11 cellular contexts compared by ENCODE assay signal in genomic region chr16:50038756-50039529, GRCh38. TPM values are rescaled to one million over a fixed set of nuclear protein-coding genes. Genes with fewer than 3 reads are reported as not detected.
A peak's percentile ranks its signal among the peaks of the same experiment; 100 is the strongest.
DNase-seq lines count a peak whose midpoint lies in the region; ATAC-seq, FAIRE-seq and TF ChIP-seq lines count a peak whose summit lies in the region.
"Had no signal": no experiment of that assay in that cellular context is flagged by ENCODE, and none has a peak within 500 bp of the region (broad histone marks: within the 10 kb centered on the region; RNA-seq: fewer than 3 reads in every experiment).

No MANE protein-coding gene starts in this region.

- no peak; the same call in 1 of the 2 replicates for TF ChIP-seq EP300 in K562 (IDR thresholded peaks at IDR 0.05; ENCODE audit: low read length)

- H3K36me3 ChIP-seq in K562 (ENCODE audit: control insufficient read depth, insufficient read depth, low read length) (peaks cover 24% of the 10 kb centered on the region; the same call in 1 of the 3 replicates), lower lobe of right lung (peaks cover 36% of the 10 kb centered on the region), tibial artery (peaks cover 16 to 39% (median 17%) of the 10 kb centered on the region in 3 donors)

- POLR2A ChIA-PET in K562 (lab: Yijun Ruan, JAX): interaction anchor here (0.7 to 2.1 kb wide), 3 partner anchors 14 to 62 kb away, joined by 3 to 7 read pairs (median 4); partner anchors contain the start of genes CNEP1R1 and HEATR3

- H3K9ac ChIP-seq in K562 (ENCODE audit: insufficient read depth in 1 of 2, low read depth in 2 of 2, low read length in 2 of 2): no peak overlapping the region
- H3K9ac ChIP-seq: neural progenitor cell had no signal

- CTCF ChIA-PET in K562 (lab: Yijun Ruan, JAX; ENCODE audit: low intra/inter-chr PET ratio): no interaction called here

- peaks cover 7% of the 10 kb centered on the region for H3K4me1 Mint-ChIP-seq in activated CD4-positive, alpha-beta T cell treated with anti-CD3 and anti-CD28 coated beads, Interleukin-2, amount 10 ng/mL, durations not matched to agents 24 days and 14 days

- peaks cover 23% of the 10 kb centered on the region for H3K36me3 Mint-ChIP-seq in activated CD4-positive, alpha-beta T cell treated with anti-CD3 and anti-CD28 coated beads, Interleukin-2, amount 10 ng/mL, durations not matched to agents 24 days and 14 days (ENCODE audit: low read depth)

- DNase-seq in NB4 (ENCODE audit: low read depth) (peak; percentile 91), K562 (ENCODE audit: extremely low read depth in 1 of 4, low spot score in 3 of 4) (peak in 2 of 4 experiments; percentile 26 to 35), lower lobe of right lung (peak; percentile 64), tibial artery (peak; percentile 68 to 72)
- no peak for DNase-seq in stimulated activated naive CD4-positive, alpha-beta T cell treated with Interleukin-2 at 50 U/mL for 16 hours (lab: John Stamatoyannopoulos, UW)
- no peak for DNase-seq in activated CD4-positive, alpha-beta T cell treated with anti-CD3 and anti-CD28 coated beads, Interleukin-2, amount 10 ng/mL, durations not matched to agents 24 days and 14 days
- DNase-seq: brain microvascular endothelial cell, PC-3 had no signal

- in situ Hi-C loops in K562 (cut with MboI): no loop called here

- H3K27me3 Mint-ChIP-seq in activated CD4-positive, alpha-beta T cell treated with anti-CD3 and anti-CD28 coated beads, Interleukin-2, amount 10 ng/mL, durations not matched to agents 24 days and 14 days: peaks cover 10% of the 10 kb centered on the region

- no peak overlapping the region for H2AFZ ChIP-seq in K562 (ENCODE audit: low read depth, low read length)
- H2AFZ ChIP-seq: neural progenitor cell had no signal

- intact Hi-C loops in K562 (cut with micrococcal nuclease): no loop called here
- intact Hi-C loops in lower lobe of right lung (cut with DNase I): no loop called here
- intact Hi-C loops in tibial artery (cut with DNase I; ENCODE audit: low total_unique reads): no loop called here
- intact Hi-C loops in activated CD4-positive, alpha-beta T cell treated with anti-CD3 and anti-CD28 coated beads, Interleukin-2, amount 10 ng/mL, durations not matched to agents 24 days and 14 days (cut with micrococcal nuclease): no loop called here

- no peak overlapping the region for H3K4me3 ChIP-seq in NB4 (ENCODE audit: low read depth, low read length)
- no peak overlapping the region for H3K4me3 ChIP-seq in K562
- H3K4me3 ChIP-seq in lower lobe of right lung: no peak overlapping the region
- H3K4me3 ChIP-seq in tibial artery: no peak overlapping the region
- H3K4me3 ChIP-seq: neural progenitor cell had no signal

- H3K4me1 ChIP-seq in K562 (replicated peaks in 1 of 2; ENCODE audit: control insufficient read depth in 2 of 2, insufficient read depth in 2 of 2, low read length in 2 of 2) (peaks cover 0 to 4% of the 10 kb centered on the region in 2 experiments; a peak in 3 of 5 replicates), lower lobe of right lung (peaks cover 35% of the 10 kb centered on the region), tibial artery (no peaks in the 10 kb centered on the region)
- H3K4me1 ChIP-seq: neural progenitor cell had no signal

- FAIRE-seq in K562 (lab: Jason Lieb, UNC): peak; percentile 48

- H3K9me3 ChIP-seq in K562 (replicated peaks; ENCODE audit: control insufficient read depth, insufficient read depth, low read depth, low read length) (no peaks in the 10 kb centered on the region), lower lobe of right lung (no peaks in the 10 kb centered on the region), tibial artery (no peaks in the 10 kb centered on the region)

- TF ChIP-seq CTCF in NB4 (IDR thresholded peaks at IDR 0.05; ENCODE audit: low read depth, low read length): no peak
- TF ChIP-seq CTCF in K562 (IDR thresholded peaks at IDR 0.05 in 2 of 3, conservative IDR thresholded peaks at IDR 0.05 in 1 of 3; ENCODE audit: insufficient read depth in 2 of 3, low read depth in 1 of 3, low read length in 3 of 3): no peak
- TF ChIP-seq CTCF in lower lobe of right lung (IDR thresholded peaks at IDR 0.05): no peak
- no peak for TF ChIP-seq CTCF in tibial artery (IDR thresholded peaks at IDR 0.05)

- no peaks in the 10 kb centered on the region for H4K20me1 ChIP-seq in K562 (replicated peaks; ENCODE audit: control insufficient read depth, insufficient read depth, low read length)

- H3K9me3 Mint-ChIP-seq in activated CD4-positive, alpha-beta T cell treated with anti-CD3 and anti-CD28 coated beads, Interleukin-2, amount 10 ng/mL, durations not matched to agents 24 days and 14 days: no peaks in the 10 kb centered on the region
- H3K9me3 Mint-ChIP-seq: neural progenitor cell had no signal

- no peaks in the 10 kb centered on the region for H3K79me2 ChIP-seq in K562 (ENCODE audit: control insufficient read depth, insufficient read depth, low read length)

- H3K27ac ChIP-seq in K562 (ENCODE audit: extremely low read depth, low read depth, low read length): no peak overlapping the region
- peak overlapping the region; percentile 62 for H3K27ac ChIP-seq in lower lobe of right lung
- H3K27ac ChIP-seq in tibial artery: no peak overlapping the region
- H3K27ac ChIP-seq: brain microvascular endothelial cell had no signal

- BruUV-seq in K562 (replicated peaks; lab: Mats Ljungman, UMichigan): no TSS peak

- H3K9me1 ChIP-seq in K562 (ENCODE audit: control insufficient read depth, insufficient read depth, low read length): no peaks in the 10 kb centered on the region

- TF ChIP-seq POLR2A in NB4 (IDR thresholded peaks at IDR 0.05; ENCODE audit: extremely low read depth, insufficient read length): no peak
- no peak for TF ChIP-seq POLR2A in K562 (conservative IDR thresholded peaks at IDR 0.05)

- TF ChIP-seq RAD21 in K562 (CRISPR knock-in tag; conservative IDR thresholded peaks at IDR 0.05 in 1 of 2, IDR thresholded peaks at IDR 0.05 in 1 of 2): no peak

- 21% methylated on average over 5 of the region's 5 CpGs for WGBS in K562 (ENCODE audit: insufficient coverage, low coverage, missing lambda C conversion rate)

- H3K4me2 ChIP-seq in K562 (ENCODE audit: insufficient read depth, low read length): no peak overlapping the region; the same call in 1 of the 2 replicates
- H3K4me2 ChIP-seq: neural progenitor cell had no signal

- H3K27ac Mint-ChIP-seq in activated CD4-positive, alpha-beta T cell treated with anti-CD3 and anti-CD28 coated beads, Interleukin-2, amount 10 ng/mL, durations not matched to agents 24 days and 14 days: no peak overlapping the region
- H3K27ac Mint-ChIP-seq: neural progenitor cell had no signal

- H3K4me3 Mint-ChIP-seq in activated CD4-positive, alpha-beta T cell treated with anti-CD3 and anti-CD28 coated beads, Interleukin-2, amount 10 ng/mL, durations not matched to agents 24 days and 14 days: no peak overlapping the region
- H3K4me3 Mint-ChIP-seq: neural progenitor cell had no signal

- H3K27me3 ChIP-seq in K562 (ENCODE audit: control insufficient read depth in 2 of 2, insufficient read depth in 2 of 2, low read length in 2 of 2) (peaks cover under 1 to 2% of the 10 kb centered on the region in 2 experiments; a peak in 2 of 5 replicates), lower lobe of right lung (ENCODE audit: low read depth) (no peaks in the 10 kb centered on the region), tibial artery (no peaks in the 10 kb centered on the region)
- H3K27me3 ChIP-seq: brain microvascular endothelial cell, neural progenitor cell had no signal

- ATAC-seq in K562: peak; percentile 81
- peak; percentile 80 to 89 for ATAC-seq in lower lobe of right lung
- ATAC-seq in activated CD4-positive, CD25-positive, alpha-beta regulatory T cell treated with anti-CD3 and anti-CD28 coated beads, Interleukin-2, amount 50 U/mL, for 24 hours: no peak
- no peak for ATAC-seq in GM19324 (IDR thresholded peaks at IDR 0.05; ENCODE audit: low FRiP score, unreplicated experiment)
- ATAC-seq: PC-3 had no signal

RNA-seq across cellular contexts. Expression of gene CNEP1R1, which starts 13.9 kb away (rescaled TPM):
- total RNA-seq in K562 (2011; cell fraction: chromatin; rRNA removed; ENCODE audit: low replicate concordance): 30.9 and 56.1 TPM in 2 replicates
- 28.0 and 29.5 TPM in 2 replicates for total RNA-seq in K562 (2011; cell fraction: nucleolus; rRNA removed)
- total RNA-seq in K562 (2011; cell fraction: nucleoplasm; rRNA removed): 38.5 and 53.7 TPM in 2 replicates
- total RNA-seq in K562 (2014; rRNA removed): 7.6 and 11.8 TPM in 2 replicates
- 11.4 and 15.8 TPM in 2 replicates for total RNA-seq in K562 (2014; rRNA removed; fragmentation: Illumina TruSeq; extraction: Trizol)
- 11.7 and 13.8 TPM in 2 replicates for total RNA-seq in K562 (2015; rRNA removed; fragmentation: Illumina TruSeq; extraction: Trizol)
- 8.8 and 10.9 TPM in 2 replicates for total RNA-seq in K562 (2021)
- polyA plus RNA-seq in K562 (2011; rRNA removed): 19.4 and 20.1 TPM in 2 replicates
- polyA plus RNA-seq in K562 (2011; cell fraction: cytosol; rRNA removed): 5.1 and 12.1 TPM in 2 replicates
- polyA plus RNA-seq in K562 (2011; cell fraction: nucleus; rRNA removed): 18.1 and 25.9 TPM in 2 replicates
- polyA plus RNA-seq in K562 (2012): 6.9 and 7.8 TPM in 2 replicates
- polyA plus RNA-seq in K562 (2014; fragmentation: Illumina TruSeq; extraction: Trizol): 8.1 and 8.8 TPM in 2 replicates
- polyA plus RNA-seq in K562 (2014; fragmentation: Nextera tagmentation; extraction: Ambion mirVana): 10 to 100 TPM in 1 of 2 experiments, 1 to 10 TPM in 1; 9.7 to 10.8 TPM
- polyA plus RNA-seq in K562 (2014; rRNA removed): 9.7 and 10.6 TPM in 2 replicates
- polyA minus RNA-seq in K562 (2011; rRNA and poly(A)+ RNA removed): 23.6 and 25.8 TPM in 2 replicates
- polyA minus RNA-seq in K562 (2011; cell fraction: cytosol; rRNA and poly(A)+ RNA removed): 9.8 and 10.5 TPM in 2 replicates
- polyA minus RNA-seq in K562 (2011; cell fraction: nucleus; rRNA and poly(A)+ RNA removed): 16.2 and 23.8 TPM in 2 replicates
- 25.6 TPM for total RNA-seq in lower lobe of right lung
- 22.3 and 23.0 TPM in 2 replicates for total RNA-seq in activated CD4-positive, alpha-beta T cell treated with anti-CD3 and anti-CD28 coated beads, Interleukin-2, amount 10 ng/mL, durations not matched to agents 24 days and 14 days

RNA-seq across cellular contexts. Expression of gene HEATR3, which starts 26.8 kb away (rescaled TPM):
- total RNA-seq in K562 (2011; cell fraction: chromatin; rRNA removed; ENCODE audit: low replicate concordance): 22.3 and 30.6 TPM in 2 replicates
- total RNA-seq in K562 (2011; cell fraction: nucleolus; rRNA removed): 20.1 and 22.7 TPM in 2 replicates
- 18.8 and 20.9 TPM in 2 replicates for total RNA-seq in K562 (2011; cell fraction: nucleoplasm; rRNA removed)
- total RNA-seq in K562 (2014; rRNA removed) (17.8 and 23.6 TPM in 2 replicates), K562 (2014; rRNA removed; fragmentation: Illumina TruSeq; extraction: Trizol) (18.8 and 19.0 TPM in 2 replicates), K562 (2015; rRNA removed; fragmentation: Illumina TruSeq; extraction: Trizol) (20.2 and 23.6 TPM in 2 replicates), K562 (2021) (18.9 and 19.2 TPM in 2 replicates), lower lobe of right lung (22.8 TPM)
- polyA plus RNA-seq in K562 (2011; rRNA removed) (21.4 and 23.7 TPM in 2 replicates), K562 (2014; fragmentation: Illumina TruSeq; extraction: Trizol) (16.5 and 30.2 TPM in 2 replicates), K562 (2014; fragmentation: Nextera tagmentation; extraction: Ambion mirVana) (1 to 10 TPM; 1.7 to 3.7 TPM), K562 (2014; rRNA removed) (16.7 and 17.5 TPM in 2 replicates)
- polyA plus RNA-seq in K562 (2011; cell fraction: cytosol; rRNA removed): 12.4 and 13.1 TPM in 2 replicates
- polyA plus RNA-seq in K562 (2011; cell fraction: nucleus; rRNA removed): 48.8 and 52.5 TPM in 2 replicates
- polyA plus RNA-seq in K562 (2012): 8.2 and 10.9 TPM in 2 replicates
- 16.7 and 22.1 TPM in 2 replicates for polyA minus RNA-seq in K562 (2011; rRNA and poly(A)+ RNA removed)
- polyA minus RNA-seq in K562 (2011; cell fraction: cytosol; rRNA and poly(A)+ RNA removed): 10.0 and 16.2 TPM in 2 replicates
- polyA minus RNA-seq in K562 (2011; cell fraction: nucleus; rRNA and poly(A)+ RNA removed): 19.5 and 21.8 TPM in 2 replicates
- total RNA-seq in activated CD4-positive, alpha-beta T cell treated with anti-CD3 and anti-CD28 coated beads, Interleukin-2, amount 10 ng/mL, durations not matched to agents 24 days and 14 days: 28.5 and 29.2 TPM in 2 replicates

Comparison
In these comparisons a context has a peak if more than half of its experiments do, and no peak if none do; other contexts are left out.
1. DNase-seq: peak in NB4 (single experiment), lower lobe of right lung (single experiment) and tibial artery (2 of 2); none in stimulated activated naive CD4-positive, alpha-beta T cell treated with Interleukin-2 at 50 U/mL for 16 hours (single experiment) and activated CD4-positive, alpha-beta T cell treated with anti-CD3 and anti-CD28 coated beads, Interleukin-2, amount 10 ng/mL, durations not matched to agents 24 days and 14 days (single experiment).
2. ATAC-seq: peak in K562 (single experiment) and lower lobe of right lung (2 of 2); none in activated CD4-positive, CD25-positive, alpha-beta regulatory T cell treated with anti-CD3 and anti-CD28 coated beads, Interleukin-2, amount 50 U/mL, for 24 hours (0 of 2) and GM19324 (single experiment).